In the genomic region with DNA sequence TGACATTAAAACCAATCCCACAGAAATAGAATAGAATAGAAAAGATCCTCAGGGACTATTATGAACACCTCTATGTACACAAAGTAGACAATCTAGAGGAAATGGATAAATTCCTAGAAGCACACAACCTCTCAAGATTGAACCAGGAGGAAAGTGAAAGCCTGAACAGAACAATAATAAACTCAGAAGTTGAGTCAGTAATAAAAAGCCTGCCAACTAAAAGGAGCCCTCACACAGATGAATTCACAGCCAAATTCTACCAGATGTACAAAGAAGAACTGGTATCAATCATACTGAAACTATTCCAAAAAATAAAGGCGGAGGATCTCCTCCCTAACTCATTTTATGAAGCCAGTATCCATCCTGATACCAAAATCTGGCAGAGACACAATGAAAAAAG, we compare ENCODE assay signal across 25 cellular contexts.
"Had no signal": no experiment of that assay in that cellular context is flagged by ENCODE, and none has a peak within 500 bp of the region (broad histone marks: within the 10 kb centered on the region; RNA-seq: fewer than 3 reads in every experiment).

No MANE protein-coding gene starts in this region.

- H3K79me2 ChIP-seq: parathyroid adenoma had no signal

- H3K9me3 ChIP-seq: right lobe of liver, thyroid gland, upper lobe of left lung had no signal

- ATAC-seq: natural killer cell; psoas muscle; right cardiac atrium; right lobe of liver; stimulated activated effector memory CD8-positive, alpha-beta T cell treated with anti-CD3 and anti-CD28 coated beads, Interleukin-12 subunit alpha, Interleukin-12 subunit beta, amount 100 ng/mL, for 72 hours; stimulated activated naive B cell treated with anti-CD40 and anti-IgM and Interleukin-4, amounts not matched to agents 10 μg/mL and 1 μg/mL and 100 μg/mL, for 72 hours had no signal

- H3K4me3 ChIP-seq: neural progenitor cell, psoas muscle, right lobe of liver, sigmoid colon, stomach, thoracic aorta, thyroid gland, tibial nerve, upper lobe of left lung, vagina had no signal

- FAIRE-seq: urothelium cell line had no signal

- DNase-seq: natural killer cell; occipital lobe; posterior cingulate gyrus; psoas muscle; right cardiac atrium; right lobe of liver; sigmoid colon; small intestine; stimulated activated CD4-positive, alpha-beta T cell treated with anti-CD3 and anti-CD28 coated beads, Interleukin-15, amount 100 ng/mL, for 24 hours; stimulated activated CD4-positive, alpha-beta T cell treated with anti-CD3 and anti-CD28 coated beads, Interleukin-2, amount 100 ng/mL, for 24 hours; stimulated activated CD4-positive, alpha-beta T cell treated with anti-CD3 and anti-CD28 coated beads, Interleukin-2, amount 100 ng/mL, for 48 hours; stimulated activated CD4-positive, alpha-beta T cell treated with anti-CD3 and anti-CD28 coated beads, Interleukin-4, amount 100 ng/mL, for 24 hours; stimulated activated naive B cell treated with anti-CD40 and anti-IgM and Interleukin-4, amounts not matched to agents 10 μg/mL and 1 μg/mL and 100 μg/mL, for 72 hours; stimulated activated naive CD4-positive, alpha-beta T cell treated with Interleukin-2 at 50 U/mL for 16 hours; stomach; thyroid gland; trophoblast cell; upper lobe of left lung had no signal

- H3K27me3 ChIP-seq: neural progenitor cell, right lobe of liver, sigmoid colon, stomach, thyroid gland, tibial nerve, upper lobe of left lung, vagina had no signal

- H3K9ac ChIP-seq: neural progenitor cell, parathyroid adenoma had no signal

- H2AFZ ChIP-seq: neural progenitor cell, parathyroid adenoma had no signal

- H3K27ac ChIP-seq: neural progenitor cell, parathyroid adenoma, psoas muscle, right lobe of liver, sigmoid colon, stomach, thoracic aorta, thyroid gland, tibial nerve, upper lobe of left lung, vagina had no signal

- H3K4me2 ChIP-seq: neural progenitor cell had no signal

- H3K4me1 ChIP-seq: neural progenitor cell, parathyroid adenoma, psoas muscle, right lobe of liver, stomach, thyroid gland, tibial nerve, upper lobe of left lung, vagina had no signal

- H3K36me3 ChIP-seq: right lobe of liver, sigmoid colon, stomach, thoracic aorta, thyroid gland, tibial nerve, upper lobe of left lung, vagina had no signal
